ENCODE assay signal across 1 cellular context in genomic region chr1:77538956-77539509, GRCh38.
TF ChIP-seq lines count a peak whose summit lies in the region.

No MANE protein-coding gene starts in this region.

TF ChIP-seq in SK-N-SH, 30 proteins besides CTCF, POLR2A, EP300 and RAD21 (continued from another document):
- TF ChIP-seq USF2 (IDR thresholded peaks at IDR 0.05; ENCODE audit: borderline replicate concordance, low read depth, low read length) (no peak), NRF1 (IDR thresholded peaks at IDR 0.05; ENCODE audit: low read depth, low read length) (no peak), POLR2AphosphoS5 (IDR thresholded peaks at IDR 0.05; ENCODE audit: low read depth, low read length) (peak; percentile 66), EZH2phosphoT487 (IDR thresholded peaks at IDR 0.05; ENCODE audit: borderline replicate concordance, low read depth) (no peak), FOXJ3 (CRISPR knock-in tag; IDR thresholded peaks at IDR 0.05) (no peak), RXRA (IDR thresholded peaks at IDR 0.05; ENCODE audit: borderline replicate concordance, low read depth) (0 out of 2 replicates have a peak, but pooled peaks have one; percentile 38), REST (IDR thresholded peaks at IDR 0.05; ENCODE audit: low read depth, low read length) (no peak), TEAD4 (IDR thresholded peaks at IDR 0.05; ENCODE audit: borderline replicate concordance, insufficient read depth) (peak; percentile 61; the same call in 1 of the 2 replicates)
